In genomic region chr17:67421869-67422273, GRCh38 we compare ENCODE assay signal across 8 cellular contexts. TPM values are rescaled to one million over a fixed set of nuclear protein-coding genes. Genes with fewer than 3 reads are reported as not detected.
DNase-seq lines count a peak whose midpoint lies in the region; ATAC-seq and TF ChIP-seq lines count a peak whose summit lies in the region.

No MANE protein-coding gene starts in this region.

- H2AFZ ChIP-seq in IMR-90 (replicated peaks; ENCODE audit: low read length, poor library complexity) = peak overlapping the region; percentile 59

- no peak overlapping the region for H3K9ac ChIP-seq in BLaER1
- no peak overlapping the region for H3K9ac ChIP-seq in IMR-90 (ENCODE audit: low read depth, low read length)
- peak overlapping the region; percentile 60 for H3K9ac ChIP-seq in skeletal muscle satellite cell (ENCODE audit: low read depth, low read length)

- intact Hi-C loops in IMR-90 (cut with micrococcal nuclease) = no loop called here

- POLR2A ChIA-PET in IMR-90 (lab: Charles Lee; ENCODE audit: unreplicated experiment) = no interaction called here
- POLR2A ChIA-PET in activated CD4-positive, alpha-beta T cell treated with anti-CD3 and anti-CD28 coated beads, Interleukin-2, amount 10 ng/mL, durations not matched to agents 7 days and 5 days (lab: Charles Lee) = no interaction called here

- peaks cover 18% of the 10 kb centered on the region for H3K9me1 ChIP-seq in IMR-90 (ENCODE audit: insufficient read depth, low read length)

- H3K56ac ChIP-seq in IMR-90 (ENCODE audit: extremely low read depth, insufficient read depth, low read length) = no peak overlapping the region

- in situ Hi-C loops in IMR-90 (cut with MboI; ENCODE audit: low sequenced_read_pairs) = no loop called here

- peak overlapping the region; percentile 94 for H3K27ac Mint-ChIP-seq in activated CD4-positive, alpha-beta T cell treated with anti-CD3 and anti-CD28 coated beads, Interleukin-2, amount 10 ng/mL, durations not matched to agents 7 days and 5 days
- H3K27ac Mint-ChIP-seq in chondrocyte (ENCODE audit: unreplicated experiment) = no peak overlapping the region

- H3K9me3 ChIP-seq in BLaER1 (0 out of 2 replicates have a peak, but pooled peaks cover 5% of the 10 kb centered on the region), IMR-90 (ENCODE audit: control insufficient read depth, insufficient read depth, low read length) (no peaks in the 10 kb centered on the region), skeletal muscle satellite cell (replicated peaks; ENCODE audit: low read length) (no peaks in the 10 kb centered on the region)

- H3K27ac ChIP-seq in BLaER1 (no peak overlapping the region), IMR-90 (ENCODE audit: insufficient read depth, low read length) (no peak overlapping the region)

- peaks cover 72% of the 10 kb centered on the region for H3K4me1 Mint-ChIP-seq in activated CD4-positive, alpha-beta T cell treated with anti-CD3 and anti-CD28 coated beads, Interleukin-2, amount 10 ng/mL, durations not matched to agents 7 days and 5 days
- H3K4me1 Mint-ChIP-seq in chondrocyte (ENCODE audit: low read depth) = peaks cover 11% of the 10 kb centered on the region

- peaks cover 9 to 35% of the 10 kb centered on the region in 2 experiments; a peak in 3 of 4 replicates for H3K79me1 ChIP-seq in IMR-90 (ENCODE audit: low read depth in 1 of 2, low read length in 2 of 2)

- no peak for TF ChIP-seq POLR2A in IMR-90 (IDR thresholded peaks at IDR 0.05; ENCODE audit: low read depth, low read length)

- H2AK5ac ChIP-seq in IMR-90 (ENCODE audit: low read depth, low read length) = peak overlapping the region; percentile 15; the same call in 1 of the 2 replicates

- 0 out of 2 replicates have a peak overlapping the region, but pooled peaks have one; percentile 11 for H3K14ac ChIP-seq in IMR-90 (replicated peaks; ENCODE audit: low read depth, low read length)

- H3K27me3 Mint-ChIP-seq in activated CD4-positive, alpha-beta T cell treated with anti-CD3 and anti-CD28 coated beads, Interleukin-2, amount 10 ng/mL, durations not matched to agents 7 days and 5 days = no peaks in the 10 kb centered on the region
- no peaks in the 10 kb centered on the region for H3K27me3 Mint-ChIP-seq in chondrocyte (ENCODE audit: low read depth)

- H4K5ac ChIP-seq in IMR-90 (ENCODE audit: low read depth, low read length) = no peak overlapping the region

- peak; percentile 98 for DNase-seq in IMR-90
- peak; percentile 77 for DNase-seq in activated CD4-positive, alpha-beta T cell treated with anti-CD3 and anti-CD28 coated beads, Interleukin-2, amount 10 ng/mL, durations not matched to agents 7 days and 5 days
- DNase-seq in fibroblast of gingiva (ENCODE audit: low read depth) = peak; percentile 76
- no peak for DNase-seq in mesenteric fat pad (ENCODE audit: low spot score)
- DNase-seq in chondrocyte (ENCODE audit: low spot score) = no peak

- H4K91ac ChIP-seq in IMR-90 (ENCODE audit: insufficient read depth, low read depth, low read length) = no peak overlapping the region

- peak overlapping the region; percentile 14 for H2BK5ac ChIP-seq in IMR-90 (ENCODE audit: low read depth, low read length, poor library complexity, severe bottlenecking)

- H3K4me3 ChIP-seq in BLaER1 (no peak overlapping the region), IMR-90 (ENCODE audit: insufficient read depth, low read depth, low read length) (no peak overlapping the region), skeletal muscle satellite cell (ENCODE audit: low read length) (no peak overlapping the region)

- H3K4me1 ChIP-seq in BLaER1 (peaks cover 49% of the 10 kb centered on the region), IMR-90 (ENCODE audit: control insufficient read depth, insufficient read depth, low read length) (peaks cover 6% of the 10 kb centered on the region; the same call in 1 of the 2 replicates), skeletal muscle satellite cell (ENCODE audit: control insufficient read depth, insufficient read depth, low read length) (peaks cover 24% of the 10 kb centered on the region)

- H3K4me2 ChIP-seq in BLaER1 (peak overlapping the region; percentile 28; the same call in 1 of the 2 replicates), IMR-90 (ENCODE audit: low read depth, low read length) (no peak overlapping the region), skeletal muscle satellite cell (ENCODE audit: low read length) (peak overlapping the region; percentile 49)

- no peak overlapping the region for H3K18ac ChIP-seq in IMR-90 (ENCODE audit: low read depth, low read length)

- H3K27me3 ChIP-seq in BLaER1 = no peaks in the 10 kb centered on the region
- H3K27me3 ChIP-seq in IMR-90 (ENCODE audit: control insufficient read depth, insufficient read depth, low read length) = no peaks in the 10 kb centered on the region
- H3K27me3 ChIP-seq in skeletal muscle satellite cell (ENCODE audit: control insufficient read depth, insufficient read depth, low read length) = no peaks in the 10 kb centered on the region

- CTCF ChIA-PET in IMR-90 (lab: Yijun Ruan, JAX) = no interaction called here
- CTCF ChIA-PET in activated CD4-positive, alpha-beta T cell treated with anti-CD3 and anti-CD28 coated beads, Interleukin-2, amount 10 ng/mL, durations not matched to agents 7 days and 5 days (lab: Charles Lee) = interaction anchor here (0.8 to 2.8 kb wide), 4 partner anchors 10 to 53 kb away, joined by 5 to 18 read pairs (median 8); no protein-coding TSS in a partner anchor

- H3K4me3 Mint-ChIP-seq in activated CD4-positive, alpha-beta T cell treated with anti-CD3 and anti-CD28 coated beads, Interleukin-2, amount 10 ng/mL, durations not matched to agents 7 days and 5 days = no peak overlapping the region
- H3K4me3 Mint-ChIP-seq in chondrocyte (ENCODE audit: unreplicated experiment) = no peak overlapping the region

- no peak for TF ChIP-seq RAD21 in IMR-90 (IDR thresholded peaks at IDR 0.05; ENCODE audit: low read length)

- H3K36me3 ChIP-seq in BLaER1 = peaks cover 21% of the 10 kb centered on the region; the same call in 1 of the 2 replicates
- H3K36me3 ChIP-seq in IMR-90 (ENCODE audit: control insufficient read depth, insufficient read depth, low read length) = no peaks in the 10 kb centered on the region
- H3K36me3 ChIP-seq in skeletal muscle satellite cell (ENCODE audit: insufficient read depth, low read length) = no peaks in the 10 kb centered on the region

- WGBS in IMR-90 (ENCODE audit: extremely low coverage in 2 of 2, insufficient read length in 1 of 2), 2 experiments = 0% methylated on average over 1 of the region's 3 CpGs; no CpG with 5 or more reads in 1 of the 2 experiments

- peak overlapping the region; percentile 19 for H2AK9ac ChIP-seq in IMR-90 (replicated peaks; ENCODE audit: low read depth, low read length, poor library complexity)

- peak overlapping the region; percentile 16; the same call in 1 of the 2 replicates for H3K4ac ChIP-seq in IMR-90 (ENCODE audit: low read depth, low read length)

- peaks cover 2% of the 10 kb centered on the region for H3K9me3 Mint-ChIP-seq in activated CD4-positive, alpha-beta T cell treated with anti-CD3 and anti-CD28 coated beads, Interleukin-2, amount 10 ng/mL, durations not matched to agents 7 days and 5 days
- no peaks in the 10 kb centered on the region for H3K9me3 Mint-ChIP-seq in chondrocyte (ENCODE audit: low read depth)

- H2BK120ac ChIP-seq in IMR-90 (ENCODE audit: low read depth, low read length) = no peak overlapping the region

- dilution Hi-C loops in IMR-90 (cut with HindIII; ENCODE audit: low sequenced_read_pairs, unreplicated experiment) = no loop called here

- H3K36me3 Mint-ChIP-seq in activated CD4-positive, alpha-beta T cell treated with anti-CD3 and anti-CD28 coated beads, Interleukin-2, amount 10 ng/mL, durations not matched to agents 7 days and 5 days (ENCODE audit: low read depth) = peaks cover 29% of the 10 kb centered on the region
- no peaks in the 10 kb centered on the region for H3K36me3 Mint-ChIP-seq in chondrocyte (ENCODE audit: low read depth)

- H2BK15ac ChIP-seq in IMR-90 (ENCODE audit: low read depth, low read length) = 0 out of 3 replicates have a peak overlapping the region, but pooled peaks have one; percentile 2

- H4K20me1 ChIP-seq in BLaER1 (peaks cover 22% of the 10 kb centered on the region; the same call in 1 of the 2 replicates), IMR-90 (ENCODE audit: insufficient read depth, low read length) (peaks cover 5% of the 10 kb centered on the region; the same call in 1 of the 2 replicates)

- ATAC-seq in IMR-90 (ENCODE audit: low read depth) (peak; percentile 57), HG02870 (IDR thresholded peaks at IDR 0.05; ENCODE audit: unreplicated experiment) (no peak)

- H4K8ac ChIP-seq in IMR-90 (ENCODE audit: low read depth in 2 of 2, low read length in 2 of 2) = no peak overlapping the region

- peak overlapping the region; percentile 56; the same call in 1 of the 2 replicates for H3K23ac ChIP-seq in IMR-90 (ENCODE audit: low read depth, low read length)

- no peak overlapping the region for H2BK20ac ChIP-seq in IMR-90 (ENCODE audit: low read depth, low read length)

- no peak for TF ChIP-seq CTCF in IMR-90 (conservative IDR thresholded peaks at IDR 0.05; ENCODE audit: low read depth, low read length)
- no peak for TF ChIP-seq CTCF in chondrocyte (IDR thresholded peaks at IDR 0.05)

- BruUV-seq in IMR-90 (replicated peaks; lab: Mats Ljungman, UMichigan) = no TSS peak

RNA-seq across cellular contexts. Expression of gene PITPNC1, which starts 44.8 kb away (rescaled TPM):
- total RNA-seq in IMR-90 (2012; rRNA removed) (4.1 and 5.0 TPM in 2 replicates), mesenteric fat pad (47.1 TPM), chondrocyte (3.2 to 5.4 TPM (median 5.1 TPM) in 3 replicates)
- polyA plus RNA-seq in IMR-90 (2012; rRNA removed) = 3.4 and 4.1 TPM in 2 replicates
- 0.93 and 2.8 TPM in 2 replicates for polyA plus RNA-seq in IMR-90 (2012; cell fraction: cytosol; rRNA removed)
- 0.82 and 2.8 TPM in 2 replicates for polyA plus RNA-seq in IMR-90 (2012; cell fraction: nucleus; rRNA removed; ENCODE audit: low replicate concordance)
- 10 to 100 TPM; 57.0 to 67.1 TPM for total RNA-seq in activated CD4-positive, alpha-beta T cell treated with anti-CD3 and anti-CD28 coated beads, Interleukin-2, amount 10 ng/mL, durations not matched to agents 7 days and 5 days
- total RNA-seq in skeletal muscle satellite cell (2012; rRNA removed) = 9.2 and 9.4 TPM in 2 replicates

RNA-seq across cellular contexts. Expression of gene PSMD12, which starts 55.5 kb away (rescaled TPM):
- total RNA-seq in IMR-90 (2012; rRNA removed) (17.9 and 48.9 TPM in 2 replicates), mesenteric fat pad (56.2 TPM), chondrocyte (44.2 to 50.9 TPM (median 44.5 TPM) in 3 replicates)
- polyA plus RNA-seq in IMR-90 (2012; rRNA removed) = 30.8 and 39.7 TPM in 2 replicates
- 8.4 and 11.2 TPM in 2 replicates for polyA plus RNA-seq in IMR-90 (2012; cell fraction: cytosol; rRNA removed)
- 3.8 and 14.1 TPM in 2 replicates for polyA plus RNA-seq in IMR-90 (2012; cell fraction: nucleus; rRNA removed; ENCODE audit: low replicate concordance)
- 10 to 100 TPM; 42.4 to 47.5 TPM for total RNA-seq in activated CD4-positive, alpha-beta T cell treated with anti-CD3 and anti-CD28 coated beads, Interleukin-2, amount 10 ng/mL, durations not matched to agents 7 days and 5 days
- 23.3 and 30.4 TPM in 2 replicates for total RNA-seq in skeletal muscle satellite cell (2012; rRNA removed)

Comparison
In these comparisons a context has a peak if more than half of its experiments do, and no peak if none do; other contexts are left out.
1. DNase-seq: peak in IMR-90 (single experiment), activated CD4-positive, alpha-beta T cell treated with anti-CD3 and anti-CD28 coated beads, Interleukin-2, amount 10 ng/mL, durations not matched to agents 7 days and 5 days (single experiment) and fibroblast of gingiva (single experiment); none in mesenteric fat pad (single experiment) and chondrocyte (single experiment).